1 cellular context compared by ENCODE assay signal in the genomic region with DNA sequence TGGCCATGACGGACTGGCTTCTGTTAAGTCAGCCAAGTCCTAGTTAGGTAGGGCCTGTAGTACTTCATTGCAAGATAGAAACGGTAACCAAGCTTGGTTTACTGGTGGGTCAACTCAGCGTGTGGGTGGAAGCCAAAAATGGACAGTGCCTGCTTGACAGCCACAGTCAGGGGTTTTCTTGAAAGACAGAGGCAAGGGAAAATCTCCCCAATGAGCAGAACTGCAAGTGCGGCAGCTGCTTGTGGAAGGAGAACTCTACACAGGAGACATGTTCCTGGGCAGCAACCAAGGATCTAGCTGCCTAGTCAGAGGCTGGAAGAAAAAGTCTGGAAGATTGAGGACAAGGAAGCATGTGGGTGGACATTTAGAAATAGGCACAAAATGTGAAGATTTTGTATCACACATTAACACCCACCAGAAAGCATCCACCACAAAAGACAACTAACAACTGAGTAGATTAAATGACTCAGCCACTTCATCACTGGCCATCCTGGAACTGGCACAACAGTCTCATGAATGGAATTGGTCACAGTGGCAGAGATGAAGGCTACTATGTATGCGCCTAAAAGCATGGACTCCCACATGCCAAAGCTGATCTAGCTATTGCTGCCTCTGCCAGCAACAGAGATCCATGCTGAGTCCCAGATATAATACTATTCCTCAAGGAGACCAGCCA.
TF ChIP-seq lines count a peak whose summit lies in the region.

No MANE protein-coding gene starts in this region.

TF ChIP-seq in HepG2, 621 proteins besides CTCF, POLR2A, EP300 and RAD21:
- TF ChIP-seq HNF1B (CRISPR knock-in tag; IDR thresholded peaks at IDR 0.05) = no peak
- no peak for TF ChIP-seq ZNF326 (CRISPR knock-in tag; IDR thresholded peaks at IDR 0.05; ENCODE audit: borderline replicate concordance)
- TF ChIP-seq ZNF672 (CRISPR knock-in tag; IDR thresholded peaks at IDR 0.05) = no peak
- no peak for TF ChIP-seq CREM (IDR thresholded peaks at IDR 0.05)
- TF ChIP-seq CREM (CRISPR knock-in tag; IDR thresholded peaks at IDR 0.05) = no peak
- no peak for TF ChIP-seq SUZ12 (IDR thresholded peaks at IDR 0.05; ENCODE audit: low read depth, low read length)
- TF ChIP-seq JDP2 (CRISPR knock-in tag; IDR thresholded peaks at IDR 0.05; ENCODE audit: borderline replicate concordance) = no peak
- no peak for TF ChIP-seq HMGXB4 (CRISPR knock-in tag; IDR thresholded peaks at IDR 0.05; ENCODE audit: borderline replicate concordance in 1 of 2, low read depth in 1 of 2)
- TF ChIP-seq NBN (conservative IDR thresholded peaks at IDR 0.05) = no peak
TF ChIP-seq in HepG2: peak in this region for 0.
